Comparison of ENCODE assay signal across 15 cellular contexts in genomic region chr22:48424661-48425060, GRCh38.
DNase-seq lines count a peak whose midpoint lies in the region; ATAC-seq lines count a peak whose summit lies in the region.
"Had no signal": no experiment of that assay in that cellular context is flagged by ENCODE, and none has a peak within 500 bp of the region (broad histone marks: within the 10 kb centered on the region; RNA-seq: fewer than 3 reads in every experiment).

No MANE protein-coding gene starts in this region.

- H3K23ac ChIP-seq in neuronal stem cell (ENCODE audit: low read depth, low read length, poor library complexity): peak overlapping the region; percentile 11

- H3K27ac ChIP-seq in SJSA1: peak overlapping the region; percentile 54
- no peak overlapping the region for H3K27ac ChIP-seq in neuronal stem cell (replicated peaks; ENCODE audit: low read length)
- H3K27ac ChIP-seq: BLaER1, C4-2B, GM23248 had no signal

- H3K9me3 ChIP-seq in SJSA1 (replicated peaks) (no peaks in the 10 kb centered on the region), neuronal stem cell (replicated peaks in 1 of 2; ENCODE audit: control insufficient read depth in 2 of 2, insufficient read depth in 1 of 2, low read depth in 1 of 2, low read length in 2 of 2) (no peaks in the 10 kb centered on the region)
- H3K9me3 ChIP-seq: BLaER1, Caco-2 had no signal

- ATAC-seq in sciatic nerve (peak; percentile 17), GM21360 (IDR thresholded peaks at IDR 0.05; ENCODE audit: unreplicated experiment) (no peak)
- no peak for ATAC-seq in stimulated activated naive CD8-positive, alpha-beta T cell treated with anti-CD3 and anti-CD28 coated beads, Interleukin-15, Interleukin-2, amounts not matched to agents 100 U/mL and 50 U/mL, for 24 hours
- ATAC-seq: CD8-positive, alpha-beta T cell had no signal

- H3K36me3 ChIP-seq in SJSA1 (no peaks in the 10 kb centered on the region), neuronal stem cell (replicated peaks in 1 of 2; ENCODE audit: control insufficient read depth in 2 of 2, insufficient read depth in 2 of 2, low read length in 2 of 2) (no peaks in the 10 kb centered on the region)
- H3K36me3 ChIP-seq: BLaER1 had no signal

- peak overlapping the region; percentile 72 for H3K18ac ChIP-seq in neuronal stem cell (ENCODE audit: low read length)

- no peak overlapping the region for H2BK5ac ChIP-seq in neuronal stem cell (ENCODE audit: low read length)

- DNase-seq in SJSA1 (ENCODE audit: low read depth in 1 of 2, low spot score in 2 of 2) (peak in 1 of 2 experiments; percentile 41), neuronal stem cell (ENCODE audit: low spot score) (no peak), sciatic nerve (ENCODE audit: low spot score) (no peak), globus pallidus (ENCODE audit: low spot score) (no peak)
- DNase-seq in stimulated activated naive CD8-positive, alpha-beta T cell treated with anti-CD3 and anti-CD28 coated beads, Interleukin-15, Interleukin-2, amounts not matched to agents 100 U/mL and 50 U/mL, for 24 hours: no peak
- DNase-seq: Caco-2; CD4-positive, CD25-positive, alpha-beta regulatory T cell; CD8-positive, alpha-beta T cell; DMS153; DND-41; GM23248; HCEC 1CT had no signal

- H3K4me1 ChIP-seq in SJSA1 (replicated peaks) (peaks cover 72% of the 10 kb centered on the region), neuronal stem cell (ENCODE audit: control insufficient read depth in 2 of 2, insufficient read depth in 1 of 2, low read depth in 1 of 2, low read length in 2 of 2) (peaks cover 0 to 13% of the 10 kb centered on the region in 2 donors)
- H3K4me1 ChIP-seq: Caco-2 had no signal

- H3K14ac ChIP-seq in neuronal stem cell (ENCODE audit: low read length): no peak overlapping the region

- H2AK5ac ChIP-seq in neuronal stem cell (ENCODE audit: low read depth, low read length): peak overlapping the region; percentile 23

- no peak overlapping the region for H4K91ac ChIP-seq in neuronal stem cell (ENCODE audit: low read depth, low read length, poor library complexity)

- H2BK120ac ChIP-seq in neuronal stem cell (ENCODE audit: low read depth, low read length): no peak overlapping the region

- H3K4me2 ChIP-seq in neuronal stem cell (ENCODE audit: insufficient read depth, low read length, poor library complexity, severe bottlenecking): no peak overlapping the region
- H3K4me2 ChIP-seq: BLaER1 had no signal

- no peaks in the 10 kb centered on the region for H3K27me3 ChIP-seq in SJSA1 (replicated peaks)
- H3K27me3 ChIP-seq in neuronal stem cell (ENCODE audit: control insufficient read depth in 3 of 3, insufficient read depth in 3 of 3, low read depth in 1 of 3, low read length in 3 of 3): peaks cover 0 to 12% (median 2%) of the 10 kb centered on the region in 3 experiments
- H3K27me3 ChIP-seq: BLaER1 had no signal

- no peak overlapping the region for H2BK15ac ChIP-seq in neuronal stem cell (ENCODE audit: low read length)

- WGBS in neuronal stem cell (ENCODE audit: extremely low coverage in 2 of 2, insufficient read length in 2 of 2, insufficient replicate concordance in 1 of 2), 2 donors: no CpG with 5 or more reads among the region's 5 CpGs

- H2BK12ac ChIP-seq in neuronal stem cell (ENCODE audit: low read length): no peak overlapping the region

- H3K4ac ChIP-seq in neuronal stem cell (ENCODE audit: low read length): no peak overlapping the region

- intact Hi-C loops in sciatic nerve (cut with DNase I): loop anchor here (10.0 kb wide), 1 partner anchor 1620 kb away; no protein-coding TSS in a partner anchor

- H3K4me3 ChIP-seq in SJSA1 (no peak overlapping the region), neuronal stem cell (ENCODE audit: low read length in 2 of 2) (no peak overlapping the region)
- H3K4me3 ChIP-seq: BLaER1, GM23248 had no signal

- no peak overlapping the region for H4K8ac ChIP-seq in neuronal stem cell (ENCODE audit: low read depth, low read length)

- H2AFZ ChIP-seq in neuronal stem cell (ENCODE audit: low read length): no peak overlapping the region
- H2AFZ ChIP-seq: GM23248 had no signal

- no peak overlapping the region for H3K9ac ChIP-seq in neuronal stem cell (ENCODE audit: low read depth, low read length, poor library complexity)
- H3K9ac ChIP-seq: BLaER1, GM23248 had no signal

- H3K79me1 ChIP-seq in neuronal stem cell (ENCODE audit: low read depth, low read length): no peaks in the 10 kb centered on the region
